In the genomic region with DNA sequence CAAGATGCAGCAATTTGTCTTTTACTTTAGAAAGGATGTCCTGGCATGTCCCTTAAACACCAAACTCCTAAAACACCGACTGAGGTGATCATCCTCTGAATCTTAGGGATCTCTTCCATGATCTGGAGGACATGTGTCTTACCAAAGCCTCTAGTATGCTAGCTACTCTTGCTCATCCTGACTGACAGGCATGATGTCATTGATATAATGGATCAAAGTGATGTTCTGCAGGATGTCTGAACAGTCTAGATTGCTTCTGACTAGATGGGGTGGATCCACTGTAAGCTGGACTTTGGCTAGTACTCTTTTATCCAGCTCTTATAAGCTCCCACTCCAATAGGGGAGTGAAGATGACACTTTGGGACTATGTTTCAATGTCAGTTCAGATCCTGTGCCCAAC, we compare ENCODE assay signal across 14 cellular contexts. TPM values are rescaled to one million over a fixed set of nuclear protein-coding genes. Genes with fewer than 3 reads are reported as not detected.
DNase-seq lines count a peak whose midpoint lies in the region; ATAC-seq and TF ChIP-seq lines count a peak whose summit lies in the region.
"Had no signal": no experiment of that assay in that cellular context is flagged by ENCODE, and none has a peak within 500 bp of the region (broad histone marks: within the 10 kb centered on the region; RNA-seq: fewer than 3 reads in every experiment).

No MANE protein-coding gene starts in this region.

- peak overlapping the region in 1 of 2 donors; percentile 5 for H3K9ac ChIP-seq in colonic mucosa (ENCODE audit: low read depth in 2 of 2, low read length in 2 of 2)

- no peaks in the 10 kb centered on the region for H3K4me1 ChIP-seq in colonic mucosa
- peaks cover 17% of the 10 kb centered on the region for H3K4me1 ChIP-seq in mucosa of descending colon (ENCODE audit: low read depth)

- H3K27me3 ChIP-seq in colonic mucosa = no peaks in the 10 kb centered on the region

- DNase-seq in DMS53 (lab: John Stamatoyannopoulos, UW) (peak; percentile 28), DMS53 treated with DMSO at 0.1 percent for 48 hours (lab: John Stamatoyannopoulos, UW; ENCODE audit: unreplicated experiment) (no peak), colonic mucosa (no peak), mucosa of descending colon (no peak), activated gamma-delta T cell (lab: John Stamatoyannopoulos, UW) (no peak), SKM-1 treated with dmso at 0.1 percent for 144 hours (lab: John Stamatoyannopoulos, UW; ENCODE audit: unreplicated experiment) (no peak)
- DNase-seq: CD8-positive, alpha-beta T cell; COR-L47; DMS153; GF-D8; H7 had no signal

- H3K9me3 ChIP-seq in colonic mucosa (no peaks in the 10 kb centered on the region), mucosa of descending colon (no peaks in the 10 kb centered on the region)

- H3K27ac ChIP-seq in colonic mucosa = peak overlapping the region; percentile 40
- H3K27ac ChIP-seq: 22Rv1 had no signal

- ATAC-seq in mucosa of descending colon (peak; percentile 75), GM19463 (IDR thresholded peaks at IDR 0.05; ENCODE audit: unreplicated experiment) (no peak)
- ATAC-seq: CD8-positive, alpha-beta T cell; GM23338 had no signal

- H3K4me3 ChIP-seq in colonic mucosa = no peak overlapping the region
- no peak overlapping the region for H3K4me3 ChIP-seq in mucosa of descending colon
- H3K4me3 ChIP-seq: GM23338 had no signal

- intact Hi-C loops in colonic mucosa (cut with DNase I) (no loop called here), mucosa of descending colon (cut with DNase I, micrococcal nuclease) (no loop called here)

- TF ChIP-seq CTCF in colonic mucosa (IDR thresholded peaks at IDR 0.05) = no peak
- TF ChIP-seq CTCF in mucosa of descending colon (IDR thresholded peaks at IDR 0.05) = no peak

- H3K36me3 ChIP-seq in colonic mucosa (no peaks in the 10 kb centered on the region), mucosa of descending colon (ENCODE audit: low read depth) (no peaks in the 10 kb centered on the region)

RNA-seq across cellular contexts. Expression of gene CGN, which starts 11.3 kb away (rescaled TPM):
- total RNA-seq in colonic mucosa (100 to 1,000 TPM; 118 to 148 TPM), mucosa of descending colon (100 to 1,000 TPM; 125 to 247 (median 187) TPM)

RNA-seq across cellular contexts. Expression of gene TUFT1, which starts 40.2 kb away (rescaled TPM):
- total RNA-seq in colonic mucosa = 10 to 100 TPM; 25.5 to 40.6 TPM
- 10 to 100 TPM; 20.2 to 38.0 (median 27.5) TPM for total RNA-seq in mucosa of descending colon

RNA-seq across cellular contexts. Expression of gene POGZ, which starts 40.6 kb away (rescaled TPM):
- total RNA-seq in colonic mucosa = 10 to 100 TPM; 49.6 to 50.0 TPM
- 100 to 1,000 TPM in 1 of 3 donors, 10 to 100 TPM in 2; 60.4 to 106 (median 77.7) TPM for total RNA-seq in mucosa of descending colon
